In genomic region chrX:41336447-41336846, GRCh38 we compare ENCODE assay signal across 9 cellular contexts. TPM values are rescaled to one million over a fixed set of nuclear protein-coding genes. Genes with fewer than 3 reads are reported as not detected.
DNase-seq lines count a peak whose midpoint lies in the region; ATAC-seq and TF ChIP-seq lines count a peak whose summit lies in the region.
"Had no signal": no experiment of that assay in that cellular context is flagged by ENCODE, and none has a peak within 500 bp of the region (broad histone marks: within the 10 kb centered on the region; RNA-seq: fewer than 3 reads in every experiment).

No MANE protein-coding gene starts in this region.

- peaks cover 23% of the 10 kb centered on the region for H3K4me1 ChIP-seq in CD8-positive, alpha-beta T cell (ENCODE audit: insufficient read depth, low read length)
- H3K4me1 ChIP-seq in PC-3 (ENCODE audit: insufficient read depth, low read length), result peaks cover 28% of the 10 kb centered on the region
- peaks cover 27% of the 10 kb centered on the region for H3K4me1 ChIP-seq in osteoblast (ENCODE audit: insufficient read depth, low read length)

- H3K9me2 ChIP-seq in PC-3 (replicated peaks; ENCODE audit: low read length), result no peaks in the 10 kb centered on the region

- H3K27me3 ChIP-seq in CD8-positive, alpha-beta T cell (ENCODE audit: insufficient read depth, low read length), result no peaks in the 10 kb centered on the region
- H3K27me3 ChIP-seq in PC-3 (ENCODE audit: low read length), result no peaks in the 10 kb centered on the region
- H3K27me3 ChIP-seq in osteoblast (ENCODE audit: insufficient read depth, low read length), result no peaks in the 10 kb centered on the region

- H4K20me1 ChIP-seq in PC-3 (ENCODE audit: low read length) (peaks cover 70% of the 10 kb centered on the region), osteoblast (ENCODE audit: insufficient read depth, low read length) (peaks cover 62% of the 10 kb centered on the region)

- H3K79me2 ChIP-seq in PC-3 (ENCODE audit: low read length) (peaks cover 77% of the 10 kb centered on the region), osteoblast (ENCODE audit: insufficient read depth, low read length) (peaks cover 74% of the 10 kb centered on the region)

- peaks cover 11% of the 10 kb centered on the region for H3K36me3 ChIP-seq in CD8-positive, alpha-beta T cell (ENCODE audit: insufficient read depth, low read length)
- H3K36me3 ChIP-seq in PC-3 (ENCODE audit: low read depth, low read length) (peaks cover 44% of the 10 kb centered on the region), osteoblast (ENCODE audit: insufficient read depth, low read length) (peaks cover 32% of the 10 kb centered on the region)

- no peaks in the 10 kb centered on the region for H3K9me3 Mint-ChIP-seq in CD8-positive, alpha-beta T cell

- peak overlapping the region; percentile 97 for H3K4me2 ChIP-seq in PC-3 (ENCODE audit: low read length)
- H3K4me2 ChIP-seq in osteoblast (ENCODE audit: insufficient read depth, low read length), result peak overlapping the region; percentile 87

- no peaks in the 10 kb centered on the region for H3F3A ChIP-seq in PC-3 (ENCODE audit: low read length, unreplicated experiment)

- no peak for TF ChIP-seq CTCF in CD8-positive, alpha-beta T cell (IDR thresholded peaks at IDR 0.05)
- TF ChIP-seq CTCF in PC-3 (conservative IDR thresholded peaks at IDR 0.05; ENCODE audit: low read depth, low read length) (no peak), epithelial cell of esophagus (IDR thresholded peaks at IDR 0.05; ENCODE audit: insufficient read depth, low read depth, low read length, missing control alignments) (no peak), osteoblast (IDR thresholded peaks at IDR 0.05; ENCODE audit: extremely low read depth, low read depth, low read length) (no peak)

- POLR2A ChIA-PET in CD8-positive, alpha-beta T cell (lab: Charles Lee), result interaction anchor here (0.8 to 1.7 kb wide), 3 partner anchors 11 to 17 kb away, joined by 3 to 6 read pairs (median 4); no protein-coding TSS in a partner anchor
- POLR2A ChIA-PET in PC-3 (lab: Charles Lee; ENCODE audit: unreplicated experiment), result interaction anchor here (0.6 kb wide), 1 partner anchor 690 kb away, joined by 3 read pairs; no protein-coding TSS in a partner anchor

- peak overlapping the region; percentile 99 for H3K27ac Mint-ChIP-seq in CD8-positive, alpha-beta T cell

- CTCF ChIA-PET in CD8-positive, alpha-beta T cell (lab: Charles Lee), result no interaction called here
- CTCF ChIA-PET in PC-3 (lab: Charles Lee), result no interaction called here

- peaks cover 45% of the 10 kb centered on the region for H3K4me1 Mint-ChIP-seq in CD8-positive, alpha-beta T cell (ENCODE audit: low read depth)

- no peaks in the 10 kb centered on the region for H3K9me3 ChIP-seq in CD8-positive, alpha-beta T cell (ENCODE audit: low read length)
- H3K9me3 ChIP-seq in PC-3 (ENCODE audit: low read length) (no peaks in the 10 kb centered on the region), osteoblast (ENCODE audit: low read depth, low read length) (no peaks in the 10 kb centered on the region)

- H3K4me3 ChIP-seq in CD8-positive, alpha-beta T cell (ENCODE audit: low read depth, low read length), result peak overlapping the region; percentile 93
- peak overlapping the region; percentile 100 for H3K4me3 ChIP-seq in PC-3 (ENCODE audit: low read length)
- H3K4me3 ChIP-seq in epithelial cell of esophagus (ENCODE audit: low read length), result peak overlapping the region; percentile 87
- H3K4me3 ChIP-seq in osteoblast (ENCODE audit: insufficient read depth, low read length), result peak overlapping the region; percentile 98

- no peak for DNase-seq in CD8-positive, alpha-beta T cell
- DNase-seq in PC-3, result no peak
- DNase-seq in epithelial cell of esophagus (ENCODE audit: low read depth), result no peak
- DNase-seq in osteoblast (ENCODE audit: insufficient read length, low spot score, missing footprints), result no peak
- DNase-seq in stimulated activated CD4-positive, alpha-beta T cell treated with anti-CD3 and anti-CD28 coated beads, Interleukin-2, amount 100 ng/mL, for 48 hours, result no peak
- no peak for DNase-seq in NCI-H2196 treated with DMSO at 0.1 percent for 48 hours (lab: John Stamatoyannopoulos, UW; ENCODE audit: unreplicated experiment)
- DNase-seq: NCI-H1436 had no signal

- peak overlapping the region; percentile 95 for H3K4me3 Mint-ChIP-seq in CD8-positive, alpha-beta T cell

- peak overlapping the region; percentile 99 for H3K27ac ChIP-seq in CD8-positive, alpha-beta T cell (ENCODE audit: low read depth, low read length)
- H3K27ac ChIP-seq in PC-3 (ENCODE audit: low read length) (no peak overlapping the region), osteoblast (ENCODE audit: low read depth, low read length) (peak overlapping the region; percentile 100)

- peaks cover 67% of the 10 kb centered on the region for H3K36me3 Mint-ChIP-seq in CD8-positive, alpha-beta T cell

- intact Hi-C loops in CD8-positive, alpha-beta T cell (cut with DNase I, micrococcal nuclease), result loop anchor here in 1 of 2 experiments (10.0 kb wide), 1 partner anchor 692 kb away; the partner anchor contains the start of gene CXorf38
- intact Hi-C loops in PC-3 (cut with micrococcal nuclease), result no loop called here

- H2AFZ ChIP-seq in PC-3 (ENCODE audit: low read length) (no peak overlapping the region), osteoblast (ENCODE audit: low read length) (no peak overlapping the region)

- ATAC-seq in CD8-positive, alpha-beta T cell, result no peak
- ATAC-seq in PC-3, result no peak
- no peak for ATAC-seq in GM19397 (IDR thresholded peaks at IDR 0.05; ENCODE audit: unreplicated experiment)
- ATAC-seq in HG03280 (IDR thresholded peaks at IDR 0.05; ENCODE audit: unreplicated experiment), result no peak

- H3K27me3 Mint-ChIP-seq in CD8-positive, alpha-beta T cell (ENCODE audit: low read depth), result no peaks in the 10 kb centered on the region

- H3K9ac ChIP-seq in PC-3 (ENCODE audit: low read length), result peak overlapping the region; percentile 95; the same call in 1 of the 2 replicates

- no TSS peak for BruUV-seq in PC-3 (replicated peaks; lab: Mats Ljungman, UMichigan)

RNA-seq across cellular contexts. Expression of gene DDX3X, which starts 2.5 kb away (rescaled TPM):
- total RNA-seq in CD8-positive, alpha-beta T cell, result 100 to 1,000 TPM; 643 to 648 TPM
- total RNA-seq in PC-3 (2014; rRNA removed) (167 and 185 TPM in 2 replicates), osteoblast (160 and 203 TPM in 2 replicates)
